ENCODE assay signal across 39 cellular contexts in genomic region chr5:129745997-129746396, GRCh38. TPM values are rescaled to one million over a fixed set of nuclear protein-coding genes. Genes with fewer than 3 reads are reported as not detected.
"Had no signal": no experiment of that assay in that cellular context is flagged by ENCODE, and none has a peak within 500 bp of the region (broad histone marks: within the 10 kb centered on the region; RNA-seq: fewer than 3 reads in every experiment).

No MANE protein-coding gene starts in this region.

- FAIRE-seq: astrocyte, bronchial epithelial cell had no signal

- H3K27ac ChIP-seq: adrenal gland, ascending aorta, body of pancreas, brain microvascular endothelial cell, breast epithelium, cardiac muscle cell had no signal

- H3K4me1 ChIP-seq: ascending aorta, body of pancreas, breast epithelium had no signal

- H3K27me3 ChIP-seq: adrenal gland, ascending aorta, body of pancreas, brain microvascular endothelial cell, breast epithelium, cardiac muscle cell had no signal

- ATAC-seq: activated naive CD4-positive, alpha-beta T cell treated with anti-CD3 and anti-CD28 coated beads, Interleukin-2, amount 50 U/mL, for 72 hours; activated naive CD8-positive, alpha-beta T cell treated with anti-CD3 and anti-CD28 coated beads, Interleukin-2, amount 50 U/mL, for 24 hours; activated T-cell treated with anti-CD3 and anti-CD28 coated beads, Interleukin-2, amount 50 U/mL, for 4 hours; activated T-cell treated with anti-CD3 and anti-CD28 coated beads, Interleukin-2, amount 50 U/mL, for 72 hours; activated T-helper 17 cell treated with anti-CD3 and anti-CD28 coated beads, Interleukin-2, amount 50 U/mL, for 72 hours; body of pancreas had no signal

- H3K4me3 ChIP-seq: adrenal gland, ascending aorta, body of pancreas, breast epithelium, cardiac muscle cell had no signal

- H3K36me3 ChIP-seq: adrenal gland, ascending aorta, brain microvascular endothelial cell, breast epithelium, cardiac muscle cell had no signal

- H3K9me3 ChIP-seq: adrenal gland, ascending aorta, body of pancreas, breast epithelium had no signal

- DNase-seq: activated effector memory CD4-positive, alpha-beta T cell treated with anti-CD3 and anti-CD28 coated beads, Interleukin-2, amount 50 U/mL, for 16 hours; activated effector memory CD4-positive, alpha-beta T cell treated with Interleukin-2 at 50 U/mL for 16 hours; activated gamma-delta T cell; activated gamma-delta T cell treated with Interleukin-2 at 50 U/mL for 16 hours; activated naive CD4-positive, alpha-beta T cell; activated naive CD4-positive, alpha-beta T cell treated with anti-CD3 and anti-CD28 coated beads for 36 hours; activated naive CD4-positive, alpha-beta T cell treated with anti-CD3 and anti-CD28 coated beads, Interleukin-2, amount 10 ng/mL, durations not matched to agents 7 days and 5 days; activated naive CD4-positive, alpha-beta T cell treated with anti-CD3 and anti-CD28 coated beads, Interleukin-2, amount 50 U/mL, for 16 hours; activated naive CD4-positive, alpha-beta T cell treated with Interleukin-2 at 50 U/mL for 16 hours; activated naive CD8-positive, alpha-beta T cell treated with anti-CD3 and anti-CD28 coated beads for 36 hours; activated naive CD8-positive, alpha-beta T cell treated with anti-CD3 and anti-CD28 coated beads, Interleukin-2, amount 10 ng/mL, durations not matched to agents 7 days and 5 days; activated naive CD8-positive, alpha-beta T cell treated with anti-CD3 and anti-CD28 coated beads, Interleukin-2, amount 50 U/mL, for 24 hours; activated T-cell treated with anti-CD3 and anti-CD28 coated beads, Interleukin-2, amount 50 U/mL, for 1 hour; activated T-cell treated with anti-CD3 and anti-CD28 coated beads, Interleukin-2, amount 50 U/mL, for 24 hours; activated T-cell treated with anti-CD3 and anti-CD28 coated beads, Interleukin-2, amount 50 U/mL, for 4 hours; activated T-cell treated with anti-CD3 and anti-CD28 coated beads, Interleukin-2, amount 50 U/mL, for 48 hours; activated T-cell treated with anti-CD3 and anti-CD28 coated beads, Interleukin-2, amount 50 U/mL, for 72 hours; adrenal gland; amniotic stem cell; amygdala; anterior cingulate cortex; aorta; body of pancreas; brain microvascular endothelial cell; caudate nucleus; central memory CD4-positive, alpha-beta T cell; cerebellar nuclear complex had no signal

RNA-seq across cellular contexts. Expression of gene MINAR2, which starts 1.9 kb away (rescaled TPM):
- total RNA-seq: activated naive CD4-positive, alpha-beta T cell treated with anti-CD3 and anti-CD28 coated beads for 36 hours; activated naive CD4-positive, alpha-beta T cell treated with anti-CD3 and anti-CD28 coated beads, Interleukin-2, amount 50 U/mL, for 72 hours; activated naive CD8-positive, alpha-beta T cell treated with anti-CD3 and anti-CD28 coated beads for 36 hours; activated naive CD8-positive, alpha-beta T cell treated with anti-CD3 and anti-CD28 coated beads, Interleukin-2, amount 10 ng/mL, durations not matched to agents 7 days and 5 days; activated T-cell treated with anti-CD3 and anti-CD28 coated beads, Interleukin-2, amount 50 U/mL, for 4 hours; activated T-cell treated with anti-CD3 and anti-CD28 coated beads, Interleukin-2, amount 50 U/mL, for 72 hours; activated T-helper 1 cell treated with anti-CD3 and anti-CD28 coated beads, Interleukin-12 subunit alpha, Interleukin-12 subunit beta, Interleukin-2, Interleukin-4 antibody, amounts not matched to agents 30 ng/mL and 10 ng/mL and 1 ng/mL, durations not matched to agents 14 hours and 24 hours and 36 hours; activated T-helper 2 cell treated with anti-CD3 and anti-CD28 coated beads, Interferon-gamma antibody, Interleukin-2, Interleukin-4, amounts not matched to agents 10 μg/mL and 5 μg/mL and 100 μg/mL, durations not matched to agents 14 hours and 24 hours and 36 hours; adrenal gland; aorta; ascending aorta; astrocyte; body of pancreas; breast epithelium; bronchial epithelial cell; cardiac muscle cell; cardiac septum; chondrocyte had no signal
- polyA plus RNA-seq: adipose tissue, aorta, cardiac muscle cell had no signal
